ENCODE assay signal across 25 cellular contexts in the genomic region with DNA sequence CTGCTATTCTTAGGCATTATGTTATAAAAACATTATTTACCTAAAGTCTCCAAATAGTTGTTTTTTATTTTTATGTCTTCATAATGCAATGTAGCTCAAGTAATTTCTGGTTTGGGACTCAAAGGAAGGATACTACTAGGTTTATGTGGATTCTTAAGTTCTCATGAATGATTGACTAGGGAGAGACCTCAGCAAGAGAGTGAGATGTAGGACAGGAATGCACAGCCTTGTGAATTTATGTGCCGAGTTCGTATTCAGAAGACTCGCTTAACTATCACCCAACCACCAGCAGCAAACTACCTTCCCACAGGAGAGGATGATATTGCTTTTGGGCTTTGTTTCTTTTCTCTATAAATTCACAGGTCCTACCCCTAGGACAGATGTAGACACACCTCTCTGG.
"Had no signal": no experiment of that assay in that cellular context is flagged by ENCODE, and none has a peak within 500 bp of the region (broad histone marks: within the 10 kb centered on the region; RNA-seq: fewer than 3 reads in every experiment).

No MANE protein-coding gene starts in this region.

- DNase-seq: activated CD4-positive, alpha-beta memory T cell treated with anti-CD3 and anti-CD28 coated beads, Interleukin-2, amount 10 ng/mL, durations not matched to agents 7 days and 5 days; activated CD4-positive, alpha-beta T cell treated with anti-CD3 and anti-CD28 coated beads for 36 hours; activated CD4-positive, alpha-beta T cell treated with anti-CD3 and anti-CD28 coated beads, Interleukin-2, amount 50 U/mL, for 1 hour; activated naive CD4-positive, alpha-beta T cell treated with anti-CD3 and anti-CD28 coated beads, Interleukin-2, amount 10 ng/mL, durations not matched to agents 7 days and 5 days; activated naive CD8-positive, alpha-beta T cell treated with anti-CD3 and anti-CD28 coated beads for 36 hours; activated T-cell treated with anti-CD3 and anti-CD28 coated beads for 4 hours; activated T-cell treated with anti-CD3 and anti-CD28 coated beads, Interleukin-2, amount 50 U/mL, for 48 hours; brain microvascular endothelial cell; MG63; MV-4-11; NCI-H1417 treated with DMSO at 0.1 percent for 48 hours; NCI-H2029 treated with DMSO at 0.1 percent for 48 hours; NCI-H345; NCI-H510A; NCI-H526 treated with DMSO at 0.1 percent for 48 hours; NCI-H82; OCI-M1; Right ventricle myocardium superior; SJCRH30; T-helper 1 cell; WERI-Rb-1 had no signal

- H3K36me3 ChIP-seq: cardiac muscle cell, SJCRH30, WERI-Rb-1 had no signal

- H3K27ac ChIP-seq: brain microvascular endothelial cell, cardiac muscle cell, RWPE1, SJCRH30, WERI-Rb-1 had no signal

- H3K9me3 ChIP-seq: MG63, SK-N-SH had no signal

- H3K4me1 Mint-ChIP-seq: activated CD4-positive, alpha-beta T cell treated with anti-CD3 and anti-CD28 coated beads for 36 hours; activated naive CD4-positive, alpha-beta T cell treated with anti-CD3 and anti-CD28 coated beads, Interleukin-2, amount 10 ng/mL, durations not matched to agents 7 days and 5 days; activated naive CD8-positive, alpha-beta T cell treated with anti-CD3 and anti-CD28 coated beads for 36 hours; activated T-helper 17 cell treated with anti-CD3 and anti-CD28 coated beads, Interleukin-2, amount 50 U/mL, for 72 hours had no signal

- H3K4me2 ChIP-seq: SK-N-SH had no signal

- H3K4me3 Mint-ChIP-seq: activated CD4-positive, alpha-beta memory T cell treated with anti-CD3 and anti-CD28 coated beads, Interleukin-2, amount 10 ng/mL, durations not matched to agents 7 days and 5 days; activated CD4-positive, alpha-beta T cell treated with anti-CD3 and anti-CD28 coated beads for 36 hours; activated naive CD4-positive, alpha-beta T cell treated with anti-CD3 and anti-CD28 coated beads, Interleukin-2, amount 10 ng/mL, durations not matched to agents 7 days and 5 days; activated naive CD8-positive, alpha-beta T cell treated with anti-CD3 and anti-CD28 coated beads for 36 hours; activated T-helper 17 cell treated with anti-CD3 and anti-CD28 coated beads, Interleukin-2, amount 50 U/mL, for 72 hours had no signal

- H3K4me3 ChIP-seq: cardiac muscle cell, MG63, SJCRH30 had no signal

- H3K9me3 Mint-ChIP-seq: activated CD4-positive, alpha-beta memory T cell treated with anti-CD3 and anti-CD28 coated beads, Interleukin-2, amount 10 ng/mL, durations not matched to agents 7 days and 5 days; activated naive CD4-positive, alpha-beta T cell treated with anti-CD3 and anti-CD28 coated beads, Interleukin-2, amount 10 ng/mL, durations not matched to agents 7 days and 5 days; activated naive CD8-positive, alpha-beta T cell treated with anti-CD3 and anti-CD28 coated beads for 36 hours; activated T-helper 17 cell treated with anti-CD3 and anti-CD28 coated beads, Interleukin-2, amount 50 U/mL, for 72 hours had no signal

- H3K27me3 ChIP-seq: brain microvascular endothelial cell, cardiac muscle cell, MG63, SJCRH30 had no signal

- H3K36me3 Mint-ChIP-seq: activated naive CD4-positive, alpha-beta T cell treated with anti-CD3 and anti-CD28 coated beads, Interleukin-2, amount 10 ng/mL, durations not matched to agents 7 days and 5 days; activated naive CD8-positive, alpha-beta T cell treated with anti-CD3 and anti-CD28 coated beads for 36 hours had no signal

- H3K9ac ChIP-seq: SK-N-SH had no signal

- H3K27ac Mint-ChIP-seq: activated CD4-positive, alpha-beta memory T cell treated with anti-CD3 and anti-CD28 coated beads, Interleukin-2, amount 10 ng/mL, durations not matched to agents 7 days and 5 days; activated CD4-positive, alpha-beta T cell treated with anti-CD3 and anti-CD28 coated beads for 36 hours; activated naive CD4-positive, alpha-beta T cell treated with anti-CD3 and anti-CD28 coated beads, Interleukin-2, amount 10 ng/mL, durations not matched to agents 7 days and 5 days; activated naive CD8-positive, alpha-beta T cell treated with anti-CD3 and anti-CD28 coated beads for 36 hours; activated T-helper 17 cell treated with anti-CD3 and anti-CD28 coated beads, Interleukin-2, amount 50 U/mL, for 72 hours had no signal
